ENCODE assay signal across 1 cellular context in genomic region chr10:3137958-3138726, GRCh38.
TF ChIP-seq lines count a peak whose summit lies in the region.

No MANE protein-coding gene starts in this region.

TF ChIP-seq in K562, 482 proteins besides CTCF, POLR2A, EP300 and RAD21 (continued from another document):
- TF ChIP-seq MITF (IDR thresholded peaks at IDR 0.05) (no peak), ZNF586 (CRISPR knock-in tag; conservative IDR thresholded peaks at IDR 0.05) (no peak), RBM25 (IDR thresholded peaks at IDR 0.05; ENCODE audit: low read depth, low read length, severe bottlenecking) (no peak), BACH1 (tag; IDR thresholded peaks at IDR 0.05) (no peak), ZNF589 (CRISPR knock-in tag; IDR thresholded peaks at IDR 0.05; ENCODE audit: low read depth) (no peak), HNRNPUL1 (IDR thresholded peaks at IDR 0.05; ENCODE audit: low read length) (no peak), SREBF2 (CRISPR knock-in tag; IDR thresholded peaks at IDR 0.05) (no peak), BMI1 (IDR thresholded peaks at IDR 0.05; ENCODE audit: low read length) (no peak)
